In genomic region chr14:21383848-21384493, GRCh38 we compare ENCODE assay signal across 8 cellular contexts. TPM values are rescaled to one million over a fixed set of nuclear protein-coding genes. Genes with fewer than 3 reads are reported as not detected.
DNase-seq lines count a peak whose midpoint lies in the region; ATAC-seq and TF ChIP-seq lines count a peak whose summit lies in the region.

SUPT16H (minus strand) TSS chr14:21384019; CDS start chr14:21383927, 92 bp downstream.

- H3K36me3 ChIP-seq in BLaER1, result peaks cover 54% of the 10 kb centered on the region

- peaks cover 42% of the 10 kb centered on the region for H3K4me1 Mint-ChIP-seq in activated CD4-positive, alpha-beta T cell treated with anti-CD3 and anti-CD28 coated beads, Interleukin-2, amount 10 ng/mL, durations not matched to agents 7 days and 5 days

- H3K27ac ChIP-seq in BLaER1, result peak within 1 kb of the TSS; percentile 94
- H3K27ac ChIP-seq in coronary artery, result peak within 1 kb of the TSS; percentile 72 to 88

- DNase-seq in NCI-H69 (lab: John Stamatoyannopoulos, UW), result peak; percentile 99
- DNase-seq in activated CD4-positive, alpha-beta T cell treated with anti-CD3 and anti-CD28 coated beads, Interleukin-2, amount 10 ng/mL, durations not matched to agents 7 days and 5 days, result peak; percentile 96
- peak; percentile 98 for DNase-seq in coronary artery (ENCODE audit: low spot score)
- DNase-seq in left kidney (ENCODE audit: low read depth, low spot score), result peak; percentile 99
- DNase-seq in stimulated activated CD4-positive, alpha-beta T cell treated with anti-CD3 and anti-CD28 coated beads, Interleukin-2, amount 100 ng/mL, for 24 hours, result peak; percentile 94 to 97

- no peaks in the 10 kb centered on the region for H3K9me3 ChIP-seq in BLaER1

- peaks cover 35% of the 10 kb centered on the region for H4K20me1 ChIP-seq in BLaER1

- no peaks in the 10 kb centered on the region for H3K27me3 ChIP-seq in BLaER1

- H3K9me3 Mint-ChIP-seq in activated CD4-positive, alpha-beta T cell treated with anti-CD3 and anti-CD28 coated beads, Interleukin-2, amount 10 ng/mL, durations not matched to agents 7 days and 5 days, result no peaks in the 10 kb centered on the region

- H3K27me3 Mint-ChIP-seq in activated CD4-positive, alpha-beta T cell treated with anti-CD3 and anti-CD28 coated beads, Interleukin-2, amount 10 ng/mL, durations not matched to agents 7 days and 5 days, result no peaks in the 10 kb centered on the region

- peak within 1 kb of the TSS; percentile 87 for H3K4me3 Mint-ChIP-seq in activated CD4-positive, alpha-beta T cell treated with anti-CD3 and anti-CD28 coated beads, Interleukin-2, amount 10 ng/mL, durations not matched to agents 7 days and 5 days

- H3K4me3 ChIP-seq in BLaER1 (peak within 1 kb of the TSS; percentile 78), coronary artery (peak within 1 kb of the TSS; percentile 88)

- H3K27ac Mint-ChIP-seq in activated CD4-positive, alpha-beta T cell treated with anti-CD3 and anti-CD28 coated beads, Interleukin-2, amount 10 ng/mL, durations not matched to agents 7 days and 5 days, result peak within 1 kb of the TSS; percentile 99

- peak within 1 kb of the TSS; percentile 87 for H3K4me2 ChIP-seq in BLaER1

- H3K4me1 ChIP-seq in BLaER1, result peaks cover 45% of the 10 kb centered on the region

- CTCF ChIA-PET in activated CD4-positive, alpha-beta T cell treated with anti-CD3 and anti-CD28 coated beads, Interleukin-2, amount 10 ng/mL, durations not matched to agents 7 days and 5 days (lab: Charles Lee), result interaction anchor here (0.8 to 1.6 kb wide), 5 partner anchors 9 to 171 kb away, joined by 3 to 5 read pairs (median 3); partner anchors contain the start of gene CHD8

- no peak for TF ChIP-seq CTCF in coronary artery (IDR thresholded peaks at IDR 0.05)

- peak within 1 kb of the TSS; percentile 95 for H3K9ac ChIP-seq in BLaER1

- POLR2A ChIA-PET in activated CD4-positive, alpha-beta T cell treated with anti-CD3 and anti-CD28 coated beads, Interleukin-2, amount 10 ng/mL, durations not matched to agents 7 days and 5 days (lab: Charles Lee), result interaction anchor here (0.5 to 0.8 kb wide), 2 partner anchors 54 to 124 kb away, joined by 3 to 4 read pairs; no protein-coding TSS in a partner anchor

- peaks cover 34% of the 10 kb centered on the region for H3K36me3 Mint-ChIP-seq in activated CD4-positive, alpha-beta T cell treated with anti-CD3 and anti-CD28 coated beads, Interleukin-2, amount 10 ng/mL, durations not matched to agents 7 days and 5 days (ENCODE audit: low read depth)

- ATAC-seq in GM19328 (IDR thresholded peaks at IDR 0.05; ENCODE audit: unreplicated experiment), result peak; percentile 89
- peak; percentile 92 for ATAC-seq in HG03520 (IDR thresholded peaks at IDR 0.05; ENCODE audit: unreplicated experiment)

RNA-seq across cellular contexts. Expression of gene SUPT16H, which starts in this region (rescaled TPM):
- total RNA-seq in activated CD4-positive, alpha-beta T cell treated with anti-CD3 and anti-CD28 coated beads, Interleukin-2, amount 10 ng/mL, durations not matched to agents 7 days and 5 days, result 100 to 1,000 TPM; 125 to 139 TPM

Comparison
In these comparisons a context has a peak if more than half of its experiments do, and no peak if none do; other contexts are left out.
1. Peak in every context shown above with its lines: DNase-seq, ATAC-seq, H3K4me3 ChIP-seq and H3K27ac ChIP-seq.